ENCODE assay signal across 25 cellular contexts in genomic region chr17:70797166-70797565, GRCh38.
DNase-seq lines count a peak whose midpoint lies in the region; ATAC-seq and TF ChIP-seq lines count a peak whose summit lies in the region.
"Had no signal": no experiment of that assay in that cellular context is flagged by ENCODE, and none has a peak within 500 bp of the region (broad histone marks: within the 10 kb centered on the region; RNA-seq: fewer than 3 reads in every experiment).

No MANE protein-coding gene starts in this region.

- BruUV-seq in OCI-LY7 (replicated peaks; lab: Mats Ljungman, UMichigan): no TSS peak

- H3K27me3 ChIP-seq in osteoblast (ENCODE audit: insufficient read depth, low read length) (no peaks in the 10 kb centered on the region), Peyer's patch (no peaks in the 10 kb centered on the region)
- H3K27me3 ChIP-seq: BE2C had no signal

- ATAC-seq in natural killer cell treated with Interleukin-12 subunit alpha and Interleukin-12 subunit beta and Interleukin-15 and Interleukin-18, amount 100 ng/mL, for 72 hours: no peak
- ATAC-seq: HCT116, K562 had no signal

- H3K79me2 ChIP-seq in OCI-LY7 (ENCODE audit: insufficient read depth, low read depth, low read length): no peaks in the 10 kb centered on the region
- H3K79me2 ChIP-seq in osteoblast (ENCODE audit: insufficient read depth, low read length): no peaks in the 10 kb centered on the region

- no peaks in the 10 kb centered on the region for H3K27me3 Mint-ChIP-seq in natural killer cell treated with Interleukin-12 subunit alpha and Interleukin-12 subunit beta and Interleukin-15 and Interleukin-18, amount 100 ng/mL, for 72 hours
- H3K27me3 Mint-ChIP-seq: CD8-positive, alpha-beta memory T cell had no signal

- H3K9me3 Mint-ChIP-seq in natural killer cell treated with Interleukin-12 subunit alpha and Interleukin-12 subunit beta and Interleukin-15 and Interleukin-18, amount 100 ng/mL, for 72 hours: peaks cover 12% of the 10 kb centered on the region

- TF ChIP-seq CTCF in OCI-LY7 (conservative IDR thresholded peaks at IDR 0.05; ENCODE audit: low read length) (no peak), cardiac fibroblast (IDR thresholded peaks at IDR 0.05; ENCODE audit: low read depth, low read length) (no peak), osteoblast (IDR thresholded peaks at IDR 0.05; ENCODE audit: extremely low read depth, low read depth, low read length) (no peak), Peyer's patch (IDR thresholded peaks at IDR 0.05) (no peak)

- H4K20me1 ChIP-seq in OCI-LY7 (ENCODE audit: insufficient read depth, low read length) (no peaks in the 10 kb centered on the region), osteoblast (ENCODE audit: insufficient read depth, low read length) (no peaks in the 10 kb centered on the region)

- no peak overlapping the region for H3K27ac Mint-ChIP-seq in natural killer cell treated with Interleukin-12 subunit alpha and Interleukin-12 subunit beta and Interleukin-15 and Interleukin-18, amount 100 ng/mL, for 72 hours
- H3K27ac Mint-ChIP-seq: CD14-positive monocyte had no signal

- H3K4me3 Mint-ChIP-seq in natural killer cell treated with Interleukin-12 subunit alpha and Interleukin-12 subunit beta and Interleukin-15 and Interleukin-18, amount 100 ng/mL, for 72 hours: no peak overlapping the region
- H3K4me3 Mint-ChIP-seq: CD14-positive monocyte; CD8-positive, alpha-beta memory T cell had no signal

- H3K4me2 ChIP-seq in OCI-LY7 (ENCODE audit: low read length): no peak overlapping the region
- H3K4me2 ChIP-seq in osteoblast (ENCODE audit: insufficient read depth, low read length): no peak overlapping the region
- H3K4me2 ChIP-seq: SK-N-SH had no signal

- H3K36me3 ChIP-seq in OCI-LY7 (ENCODE audit: insufficient read depth, low read length) (no peaks in the 10 kb centered on the region), osteoblast (ENCODE audit: insufficient read depth, low read length) (no peaks in the 10 kb centered on the region), Peyer's patch (no peaks in the 10 kb centered on the region)
- H3K36me3 ChIP-seq: BE2C had no signal

- H3K4me1 ChIP-seq in OCI-LY7 (ENCODE audit: insufficient read depth, low read length, poor library complexity, severe bottlenecking) (peaks cover 9% of the 10 kb centered on the region), osteoblast (ENCODE audit: insufficient read depth, low read length) (no peaks in the 10 kb centered on the region), Peyer's patch (no peaks in the 10 kb centered on the region)
- H3K4me1 ChIP-seq: BE2C had no signal

- DNase-seq in NCI-H82 (lab: John Stamatoyannopoulos, UW): peak; percentile 63
- DNase-seq in NCI-H82 treated with DMSO at 0.1 percent for 48 hours (lab: John Stamatoyannopoulos, UW; ENCODE audit: unreplicated experiment): no peak
- DNase-seq in OCI-LY7 (ENCODE audit: low spot score): no peak
- DNase-seq in cardiac fibroblast (ENCODE audit: low read depth in 2 of 2): peak; percentile 39 to 59
- no peak for DNase-seq in osteoblast (ENCODE audit: insufficient read length, low spot score, missing footprints)
- no peak for DNase-seq in Peyer's patch
- no peak for DNase-seq in NCI-H526 (lab: John Stamatoyannopoulos, UW)
- no peak for DNase-seq in natural killer cell treated with Interleukin-12 subunit alpha and Interleukin-12 subunit beta and Interleukin-15 and Interleukin-18, amount 100 ng/mL, for 72 hours (ENCODE audit: low spot score)
- DNase-seq: ACHN; BE2C; CD8-positive, alpha-beta memory T cell; DMS153; DND-41; MV-4-11; NCI-H1105; NCI-H1436 treated with DMSO at 0.1 percent for 48 hours; NCI-H187 treated with DMSO at 0.1 percent for 48 hours; NCI-H524 treated with DMSO at 0.1 percent for 48 hours; OCI-M1; SK-N-SH had no signal

- no peaks in the 10 kb centered on the region for H3K36me3 Mint-ChIP-seq in natural killer cell treated with Interleukin-12 subunit alpha and Interleukin-12 subunit beta and Interleukin-15 and Interleukin-18, amount 100 ng/mL, for 72 hours
- H3K36me3 Mint-ChIP-seq: CD14-positive monocyte had no signal

- H2AFZ ChIP-seq in OCI-LY7 (ENCODE audit: low read length): peak overlapping the region; percentile 84
- peak overlapping the region; percentile 20 for H2AFZ ChIP-seq in osteoblast (ENCODE audit: low read length)

- no peaks in the 10 kb centered on the region for H3K4me1 Mint-ChIP-seq in natural killer cell treated with Interleukin-12 subunit alpha and Interleukin-12 subunit beta and Interleukin-15 and Interleukin-18, amount 100 ng/mL, for 72 hours (ENCODE audit: low read depth in 2 of 2)
- H3K4me1 Mint-ChIP-seq: CD14-positive monocyte; CD8-positive, alpha-beta memory T cell had no signal

- no peaks in the 10 kb centered on the region for H3K9me2 ChIP-seq in OCI-LY7 (ENCODE audit: insufficient read depth, low read length)
- H3K9me2 ChIP-seq: SK-N-SH had no signal

- CTCF ChIA-PET in OCI-LY7 (lab: Charles Lee; ENCODE audit: unreplicated experiment): no interaction called here

- H3K9me3 ChIP-seq in OCI-LY7 (ENCODE audit: low read length) (peaks cover 16% of the 10 kb centered on the region; the same call in 1 of the 2 replicates), osteoblast (ENCODE audit: low read depth, low read length) (no peaks in the 10 kb centered on the region), Peyer's patch (no peaks in the 10 kb centered on the region)
- H3K9me3 ChIP-seq: BE2C, SK-N-SH had no signal

- no peak for TF ChIP-seq POLR2A in Peyer's patch (IDR thresholded peaks at IDR 0.05)

- POLR2A ChIA-PET in OCI-LY7 (lab: Charles Lee): interaction anchor here (1.2 kb wide), 1 partner anchor 27 kb away, joined by 3 read pairs; no protein-coding TSS in a partner anchor

- no peak overlapping the region for H3K4me3 ChIP-seq in OCI-LY7 (ENCODE audit: low read depth, low read length, poor library complexity, severe bottlenecking)
- no peak overlapping the region for H3K4me3 ChIP-seq in cardiac fibroblast (replicated peaks in 1 of 2; ENCODE audit: low read depth in 2 of 2, low read length in 2 of 2)
- H3K4me3 ChIP-seq in osteoblast (ENCODE audit: insufficient read depth, low read length): no peak overlapping the region
- no peak overlapping the region for H3K4me3 ChIP-seq in Peyer's patch
- H3K4me3 ChIP-seq: K562 had no signal

- H3K27ac ChIP-seq in OCI-LY7 (ENCODE audit: low read depth, low read length, poor library complexity, severe bottlenecking) (no peak overlapping the region), osteoblast (ENCODE audit: low read depth, low read length) (no peak overlapping the region), Peyer's patch (no peak overlapping the region)
- H3K27ac ChIP-seq: 22Rv1, HL-60 had no signal

- intact Hi-C loops in OCI-LY7 (cut with micrococcal nuclease; ENCODE audit: unreplicated experiment): no loop called here

Comparison
In these comparisons a context has a peak if more than half of its experiments do, and no peak if none do; other contexts are left out.
1. DNase-seq: peak in NCI-H82 (single experiment) and cardiac fibroblast (2 of 2); none in NCI-H82 treated with DMSO at 0.1 percent for 48 hours (single experiment), OCI-LY7 (single experiment), osteoblast (single experiment), Peyer's patch (0 of 3), NCI-H526 (0 of 2) and natural killer cell treated with Interleukin-12 subunit alpha and Interleukin-12 subunit beta and Interleukin-15 and Interleukin-18, amount 100 ng/mL, for 72 hours (single experiment).